In the genomic region with DNA sequence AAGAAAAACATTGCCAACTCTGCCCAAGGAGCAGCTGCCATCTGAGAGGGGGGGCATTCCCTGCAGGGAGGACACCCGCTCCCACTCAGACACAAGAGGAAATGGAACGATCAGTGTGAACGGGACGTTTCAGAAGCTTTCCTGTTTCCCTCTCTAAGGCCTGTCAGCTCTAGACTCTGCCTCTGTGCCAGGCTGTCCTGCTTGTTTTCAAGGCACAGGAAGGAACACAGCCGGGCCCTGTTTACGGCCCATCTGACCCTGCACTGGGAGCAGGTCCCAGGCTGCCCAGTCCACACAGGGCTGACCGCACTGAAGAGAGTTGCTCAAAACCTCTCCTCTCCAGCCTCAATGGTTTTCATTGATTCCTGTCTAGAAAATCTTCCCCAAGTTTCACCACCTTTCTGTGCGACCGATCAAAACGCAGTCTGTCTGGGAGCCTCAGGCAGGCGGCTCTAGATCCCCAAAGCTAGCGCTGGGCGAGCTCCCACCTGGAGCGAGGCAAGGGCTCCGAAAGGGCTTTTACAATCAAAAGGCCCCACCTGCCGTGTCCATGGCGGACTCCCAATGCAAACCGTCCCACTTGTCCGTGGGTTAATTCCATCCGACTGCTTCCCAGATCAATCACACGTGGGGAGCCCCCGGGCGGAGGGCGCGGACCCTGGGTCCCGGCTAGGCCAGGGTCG, we compare ENCODE assay signal across 8 cellular contexts.
DNase-seq lines count a peak whose midpoint lies in the region; ATAC-seq lines count a peak whose summit lies in the region.

No MANE protein-coding gene starts in this region.

- H3K9me3 Mint-ChIP-seq in T-helper 1 cell treated with Interleukin-12 subunit alpha and Interleukin-12 subunit beta and Interleukin-4 antibody, amounts not matched to agents 30 μg/mL and 1 μg/mL, for 36 hours = no peaks in the 10 kb centered on the region

- peaks cover 4% of the 10 kb centered on the region for H3K27me3 Mint-ChIP-seq in T-helper 1 cell treated with Interleukin-12 subunit alpha and Interleukin-12 subunit beta and Interleukin-4 antibody, amounts not matched to agents 30 μg/mL and 1 μg/mL, for 36 hours (ENCODE audit: low read depth)

- DNase-seq in T-helper 1 cell = no peak
- DNase-seq in activated T-cell treated with anti-CD3 and anti-CD28 coated beads, Interleukin-2, amount 50 U/mL, for 48 hours = peak; percentile 49 to 52
- DNase-seq in head of caudate nucleus = peak in 40 of 42 donors; percentile 45 to 85 (median 70)
- DNase-seq in pons (ENCODE audit: low spot score) = peak; percentile 90
- DNase-seq in DMS153 treated with DMSO at 0.1 percent for 48 hours (lab: John Stamatoyannopoulos, UW; ENCODE audit: unreplicated experiment) = no peak
- DNase-seq in NCI-H748 (lab: John Stamatoyannopoulos, UW; ENCODE audit: unreplicated experiment) = no peak

- H3K4me3 Mint-ChIP-seq in T-helper 1 cell treated with Interleukin-12 subunit alpha and Interleukin-12 subunit beta and Interleukin-4 antibody, amounts not matched to agents 30 μg/mL and 1 μg/mL, for 36 hours = peak overlapping the region; percentile 88

- H3K27ac Mint-ChIP-seq in T-helper 1 cell treated with Interleukin-12 subunit alpha and Interleukin-12 subunit beta and Interleukin-4 antibody, amounts not matched to agents 30 μg/mL and 1 μg/mL, for 36 hours = peak overlapping the region; percentile 87

- H3K4me1 Mint-ChIP-seq in T-helper 1 cell treated with Interleukin-12 subunit alpha and Interleukin-12 subunit beta and Interleukin-4 antibody, amounts not matched to agents 30 μg/mL and 1 μg/mL, for 36 hours (ENCODE audit: low read depth) = peaks cover 35% of the 10 kb centered on the region

- intact Hi-C loops in head of caudate nucleus (cut with DNase I) = loop anchor here (2.0 kb wide), 1 partner anchor 47 kb away; no protein-coding TSS in a partner anchor

- no peak for ATAC-seq in GM21381 (IDR thresholded peaks at IDR 0.05; ENCODE audit: unreplicated experiment)

- H3K36me3 Mint-ChIP-seq in T-helper 1 cell treated with Interleukin-12 subunit alpha and Interleukin-12 subunit beta and Interleukin-4 antibody, amounts not matched to agents 30 μg/mL and 1 μg/mL, for 36 hours (ENCODE audit: low read depth) = peaks cover 2% of the 10 kb centered on the region

Comparison
In these comparisons a context has a peak if more than half of its experiments do, and no peak if none do; other contexts are left out.
1. DNase-seq: peak in activated T-cell treated with anti-CD3 and anti-CD28 coated beads, Interleukin-2, amount 50 U/mL, for 48 hours (2 of 2), head of caudate nucleus (40 of 42) and pons (single experiment); none in T-helper 1 cell (0 of 5), DMS153 treated with DMSO at 0.1 percent for 48 hours (single experiment) and NCI-H748 (single experiment).